9 cellular contexts compared by ENCODE assay signal in the genomic region with DNA sequence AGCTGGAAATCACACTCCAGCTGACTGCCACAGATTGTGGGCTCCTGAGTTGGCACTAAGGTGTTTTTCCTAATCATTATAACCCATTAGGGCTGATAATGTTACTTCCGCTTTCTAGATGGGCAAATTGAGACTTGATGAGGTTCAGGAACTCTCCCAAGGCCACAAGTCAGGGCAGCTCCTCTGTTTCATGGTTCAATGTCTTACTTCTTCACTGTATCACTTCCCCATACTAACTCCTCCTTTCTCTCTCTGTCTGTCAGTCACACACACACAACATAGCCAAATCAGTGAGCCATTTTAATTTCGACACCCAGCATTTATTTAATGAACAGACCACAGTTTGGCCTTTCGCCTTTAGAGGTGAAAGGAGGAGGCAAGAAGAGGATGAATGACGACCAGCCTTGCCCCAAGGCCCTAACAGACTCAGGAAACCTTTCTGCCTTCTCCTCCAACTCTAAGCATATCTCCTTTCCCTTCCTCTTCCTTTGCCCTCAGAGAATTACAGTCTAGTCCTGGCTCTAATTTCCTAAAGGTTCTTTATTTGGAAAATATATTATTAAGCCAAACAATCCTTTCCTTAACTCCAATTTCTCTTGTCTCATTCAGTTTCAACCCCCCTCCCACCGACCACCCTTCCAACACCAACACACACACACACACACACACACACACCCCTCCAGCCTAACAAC. TPM values are rescaled to one million over a fixed set of nuclear protein-coding genes. Genes with fewer than 3 reads are reported as not detected.
A peak's percentile ranks its signal among the peaks of the same experiment; 100 is the strongest.
DNase-seq lines count a peak whose midpoint lies in the region; ATAC-seq and TF ChIP-seq lines count a peak whose summit lies in the region.
"Had no signal": no experiment of that assay in that cellular context is flagged by ENCODE, and none has a peak within 500 bp of the region (broad histone marks: within the 10 kb centered on the region; RNA-seq: fewer than 3 reads in every experiment).

No MANE protein-coding gene starts in this region.

- ATAC-seq in GM18858 (IDR thresholded peaks at IDR 0.05; ENCODE audit: unreplicated experiment) (peak; percentile 97), HG02642 (IDR thresholded peaks at IDR 0.05; ENCODE audit: poor library complexity, unreplicated experiment) (peak; percentile 92)

- TF ChIP-seq EP300 in tibial nerve (IDR thresholded peaks at IDR 0.05), result no peak

- no peaks in the 10 kb centered on the region for H3K9me3 ChIP-seq in MM.1S (replicated peaks; ENCODE audit: insufficient read depth, low read length)
- H3K9me3 ChIP-seq in esophagus squamous epithelium, result no peaks in the 10 kb centered on the region
- H3K9me3 ChIP-seq in tibial nerve, result no peaks in the 10 kb centered on the region
- H3K9me3 ChIP-seq: SJSA1 had no signal

- H3K79me2 ChIP-seq in MM.1S (ENCODE audit: low read length), result no peaks in the 10 kb centered on the region

- TF ChIP-seq CTCF in MM.1S (IDR thresholded peaks at IDR 0.05; ENCODE audit: low read length) (no peak), esophagus squamous epithelium (IDR thresholded peaks at IDR 0.05) (no peak), tibial nerve (IDR thresholded peaks at IDR 0.05) (no peak)

- no peak overlapping the region for H2AFZ ChIP-seq in MM.1S (ENCODE audit: low read length)

- no peak for TF ChIP-seq POLR2A in esophagus squamous epithelium (IDR thresholded peaks at IDR 0.05)
- no peak for TF ChIP-seq POLR2A in tibial nerve (IDR thresholded peaks at IDR 0.05)

- peaks cover 20% of the 10 kb centered on the region for H3K4me1 ChIP-seq in MM.1S (ENCODE audit: low read length)
- H3K4me1 ChIP-seq in esophagus squamous epithelium, result peaks cover 0 to 53% (median 29%) of the 10 kb centered on the region in 3 donors
- H3K4me1 ChIP-seq in tibial nerve, result peaks cover 4 to 40% (median 16%) of the 10 kb centered on the region in 4 donors

- H3K27me3 ChIP-seq in MM.1S (replicated peaks; ENCODE audit: insufficient read depth, low read length), result no peaks in the 10 kb centered on the region
- H3K27me3 ChIP-seq in esophagus squamous epithelium, result no peaks in the 10 kb centered on the region
- H3K27me3 ChIP-seq in tibial nerve, result no peaks in the 10 kb centered on the region
- H3K27me3 ChIP-seq: SJSA1 had no signal

- peak overlapping the region; percentile 24; the same call in 1 of the 2 replicates for H3K27ac ChIP-seq in MM.1S (ENCODE audit: low read length)
- H3K27ac ChIP-seq in esophagus squamous epithelium, result peak overlapping the region; percentile 22 to 91 (median 66)
- peak overlapping the region in 1 of 4 donors; percentile 8 for H3K27ac ChIP-seq in tibial nerve
- H3K27ac ChIP-seq: SJSA1 had no signal

- H3K9ac ChIP-seq in MM.1S (ENCODE audit: low read length), result no peak overlapping the region

- H4K20me1 ChIP-seq in MM.1S (ENCODE audit: insufficient read depth, low read length), result no peaks in the 10 kb centered on the region

- H3K36me3 ChIP-seq in MM.1S (replicated peaks; ENCODE audit: insufficient read depth, low read length) (no peaks in the 10 kb centered on the region), esophagus squamous epithelium (no peaks in the 10 kb centered on the region), tibial nerve (no peaks in the 10 kb centered on the region)
- H3K36me3 ChIP-seq: SJSA1 had no signal

- no peaks in the 10 kb centered on the region for H3K9me2 ChIP-seq in MM.1S (replicated peaks; ENCODE audit: insufficient read depth, low read length)

- intact Hi-C loops in esophagus squamous epithelium (cut with DNase I), result no loop called here

- H3K4me3 ChIP-seq in MM.1S (ENCODE audit: low read length) (no peak overlapping the region), esophagus squamous epithelium (no peak overlapping the region), tibial nerve (no peak overlapping the region)
- H3K4me3 ChIP-seq: SJSA1 had no signal

- H3K4me2 ChIP-seq in MM.1S (ENCODE audit: low read depth, low read length), result no peak overlapping the region

- DNase-seq in MM.1S (peak; percentile 48), esophagus squamous epithelium (lab: John Stamatoyannopoulos, UW) (no peak), NCI-H345 (lab: John Stamatoyannopoulos, UW) (no peak), NCI-H2196 (lab: John Stamatoyannopoulos, UW; ENCODE audit: unreplicated experiment) (no peak), foreskin melanocyte (no peak), tibial nerve (ENCODE audit: low spot score in 2 of 2) (no peak)

- WGBS in esophagus squamous epithelium, 2 donors, result 46 to 52% methylated on average over 5 of the region's 5 CpGs
- 73 to 77% methylated on average over 5 of the region's 5 CpGs for WGBS in tibial nerve, 2 donors

- 0 out of 2 replicates have a peak, but pooled peaks cover 5% of the 10 kb centered on the region for H3F3A ChIP-seq in MM.1S (ENCODE audit: insufficient read depth, low read length)

RNA-seq across cellular contexts. Expression of a gene that starts 18.0 kb away (rescaled TPM):
- total RNA-seq in esophagus squamous epithelium, result 1 to 10 TPM; 2.5 to 5.7 (median 2.8) TPM
- 10 to 100 TPM; 12.3 to 21.0 (median 19.8) TPM for total RNA-seq in tibial nerve
